Comparison of ENCODE assay signal across 8 cellular contexts in genomic region chr1:96845464-96845863, GRCh38.
DNase-seq lines count a peak whose midpoint lies in the region; ATAC-seq and TF ChIP-seq lines count a peak whose summit lies in the region.

No MANE protein-coding gene starts in this region.

- no peak overlapping the region for H2AFZ ChIP-seq in OCI-LY3 (ENCODE audit: low read depth, low read length)

- H3K79me2 ChIP-seq in OCI-LY3 (ENCODE audit: low read length) = no peaks in the 10 kb centered on the region

- DNase-seq in Right ventricle myocardium superior = no peak
- DNase-seq in right atrium auricular region (ENCODE audit: low spot score) = no peak
- DNase-seq in cardiac fibroblast (ENCODE audit: low read depth in 2 of 2) = peak; percentile 26 to 40
- peak in 2 of 3 donors; percentile 57 to 60 for DNase-seq in mucosa of descending colon
- no peak for DNase-seq in sciatic nerve (ENCODE audit: low spot score)
- DNase-seq in NCI-H128 (lab: John Stamatoyannopoulos, UW; ENCODE audit: unreplicated experiment) = no peak

- H4K20me1 ChIP-seq in OCI-LY3 (ENCODE audit: insufficient read depth, low read length) = no peaks in the 10 kb centered on the region

- H3K27me3 ChIP-seq in right atrium auricular region = no peaks in the 10 kb centered on the region
- H3K27me3 ChIP-seq in OCI-LY3 (ENCODE audit: low read depth, low read length) = no peaks in the 10 kb centered on the region

- H3K4me3 ChIP-seq in right atrium auricular region = no peak overlapping the region
- H3K4me3 ChIP-seq in OCI-LY3 (ENCODE audit: low read length) = no peak overlapping the region
- H3K4me3 ChIP-seq in cardiac fibroblast (replicated peaks in 1 of 2; ENCODE audit: low read depth in 2 of 2, low read length in 2 of 2) = no peak overlapping the region
- no peak overlapping the region for H3K4me3 ChIP-seq in mucosa of descending colon

- no peak overlapping the region for H3K27ac ChIP-seq in right atrium auricular region
- H3K27ac ChIP-seq in OCI-LY3 (ENCODE audit: low read length) = no peak overlapping the region

- H3K36me3 ChIP-seq in right atrium auricular region = no peaks in the 10 kb centered on the region
- no peaks in the 10 kb centered on the region for H3K36me3 ChIP-seq in OCI-LY3 (replicated peaks; ENCODE audit: low read depth, low read length)
- no peaks in the 10 kb centered on the region for H3K36me3 ChIP-seq in mucosa of descending colon (ENCODE audit: low read depth)

- intact Hi-C loops in Right ventricle myocardium superior (cut with DNase I) (no loop called here), mucosa of descending colon (cut with DNase I, micrococcal nuclease) (no loop called here), sciatic nerve (cut with DNase I) (no loop called here)

- peak in 1 of 2 donors; percentile 65 for TF ChIP-seq CTCF in right atrium auricular region (IDR thresholded peaks at IDR 0.05)
- TF ChIP-seq CTCF in OCI-LY3 (IDR thresholded peaks at IDR 0.05; ENCODE audit: low read depth, low read length) = peak; percentile 27
- peak; percentile 64 for TF ChIP-seq CTCF in cardiac fibroblast (IDR thresholded peaks at IDR 0.05; ENCODE audit: low read depth, low read length)
- peak; percentile 26 for TF ChIP-seq CTCF in mucosa of descending colon (IDR thresholded peaks at IDR 0.05)

- H3K4me2 ChIP-seq in OCI-LY3 (ENCODE audit: low read length) = no peak overlapping the region

- ATAC-seq in Right ventricle myocardium superior (ENCODE audit: poor library complexity) (peak; percentile 60), HG02763 (IDR thresholded peaks at IDR 0.05; ENCODE audit: unreplicated experiment) (peak; percentile 73), mucosa of descending colon (peak; percentile 76), sciatic nerve (no peak)

- H3K4me1 ChIP-seq in right atrium auricular region = no peaks in the 10 kb centered on the region
- H3K4me1 ChIP-seq in OCI-LY3 (ENCODE audit: low read length) = no peaks in the 10 kb centered on the region
- H3K4me1 ChIP-seq in mucosa of descending colon (ENCODE audit: low read depth) = no peaks in the 10 kb centered on the region

- H3K9me3 ChIP-seq in right atrium auricular region = no peaks in the 10 kb centered on the region
- H3K9me3 ChIP-seq in OCI-LY3 (ENCODE audit: insufficient read depth, low read length) = no peaks in the 10 kb centered on the region
- H3K9me3 ChIP-seq in mucosa of descending colon = no peaks in the 10 kb centered on the region

- no peak overlapping the region for H3K9ac ChIP-seq in OCI-LY3 (ENCODE audit: low read length)

Comparison
In these comparisons a context has a peak if more than half of its experiments do, and no peak if none do; other contexts are left out.
1. DNase-seq: peak in cardiac fibroblast (2 of 2) and mucosa of descending colon (2 of 3); none in Right ventricle myocardium superior (single experiment), right atrium auricular region (single experiment), sciatic nerve (single experiment) and NCI-H128 (single experiment).